In the genomic region with DNA sequence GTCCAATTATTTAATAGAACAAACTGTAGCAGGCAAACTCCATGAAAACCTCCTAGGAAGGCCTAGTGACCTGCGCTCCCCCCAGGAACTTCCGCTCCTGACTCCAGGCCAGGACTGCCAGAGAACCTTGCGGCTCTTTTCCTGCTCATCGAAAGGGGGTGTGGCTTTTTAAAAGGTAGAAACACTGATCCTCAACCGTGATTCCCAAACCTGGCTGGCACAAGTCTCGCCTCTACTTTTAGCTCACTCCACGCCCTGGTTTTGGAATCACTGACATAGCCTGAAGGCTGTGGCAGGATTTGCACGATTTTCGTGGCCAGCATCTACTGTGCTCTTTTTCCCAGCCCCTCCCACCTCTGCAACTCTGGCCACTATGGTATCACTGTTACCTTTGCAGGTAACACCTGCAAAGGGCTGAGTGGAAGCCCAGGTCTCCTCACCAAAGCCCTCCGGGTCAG, we compare ENCODE assay signal across 8 cellular contexts. TPM values are rescaled to one million over a fixed set of nuclear protein-coding genes. Genes with fewer than 3 reads are reported as not detected.
A peak's percentile ranks its signal among the peaks of the same experiment; 100 is the strongest.
DNase-seq lines count a peak whose midpoint lies in the region; ATAC-seq and TF ChIP-seq lines count a peak whose summit lies in the region.
"Had no signal": no experiment of that assay in that cellular context is flagged by ENCODE, and none has a peak within 500 bp of the region (broad histone marks: within the 10 kb centered on the region; RNA-seq: fewer than 3 reads in every experiment).

No MANE protein-coding gene starts in this region.

- intact Hi-C loops in left lung (cut with DNase I) (no loop called here), testis (cut with DNase I; ENCODE audit: low total_unique reads) (loop anchor here (10.0 kb wide), 1 partner anchor 54 kb away; no protein-coding TSS in a partner anchor)

- no peaks in the 10 kb centered on the region for H3K27me3 ChIP-seq in left lung
- no peaks in the 10 kb centered on the region for H3K27me3 ChIP-seq in testis
- H3K27me3 ChIP-seq in CD8-positive, alpha-beta memory T cell (ENCODE audit: insufficient read depth, low read length, poor library complexity, severe bottlenecking): no peaks in the 10 kb centered on the region

- H3K4me3 Mint-ChIP-seq in CD8-positive, alpha-beta memory T cell: no peak overlapping the region
- H3K4me3 Mint-ChIP-seq: stimulated activated memory B cell treated with anti-CD40 and anti-IgM and Interleukin-4, amounts not matched to agents 10 μg/mL and 1 μg/mL and 100 μg/mL, for 72 hours had no signal

- DNase-seq in NCI-H2029 (lab: John Stamatoyannopoulos, UW) (peak; percentile 77), cardiac fibroblast (ENCODE audit: low read depth in 2 of 2) (peak; percentile 44 to 53), left lung (peak in 1 of 2 donors; percentile 70), testis (peak; percentile 24), C1 segment of cervical spinal cord (lab: John Stamatoyannopoulos, UW) (no peak)
- DNase-seq in CD8-positive, alpha-beta memory T cell: no peak

- ATAC-seq in left lung (peak; percentile 37), HG03342 (IDR thresholded peaks at IDR 0.05; ENCODE audit: unreplicated experiment) (no peak)

- H3K27ac Mint-ChIP-seq in CD8-positive, alpha-beta memory T cell: no peak overlapping the region
- H3K27ac Mint-ChIP-seq: stimulated activated memory B cell treated with anti-CD40 and anti-IgM and Interleukin-4, amounts not matched to agents 10 μg/mL and 1 μg/mL and 100 μg/mL, for 72 hours had no signal

- H3K9me3 ChIP-seq in left lung: no peaks in the 10 kb centered on the region
- no peaks in the 10 kb centered on the region for H3K9me3 ChIP-seq in testis
- no peaks in the 10 kb centered on the region for H3K9me3 ChIP-seq in CD8-positive, alpha-beta memory T cell (ENCODE audit: low read length)

- no peak for TF ChIP-seq CTCF in cardiac fibroblast (IDR thresholded peaks at IDR 0.05; ENCODE audit: low read depth, low read length)
- TF ChIP-seq CTCF in left lung (IDR thresholded peaks at IDR 0.05): no peak
- TF ChIP-seq CTCF in testis (IDR thresholded peaks at IDR 0.05): no peak

- peaks cover 0 to 6% of the 10 kb centered on the region in 2 donors for H3K27me3 Mint-ChIP-seq in CD8-positive, alpha-beta memory T cell

- CTCF ChIA-PET in CD8-positive, alpha-beta memory T cell (lab: Charles Lee): interaction anchor here (1.2 kb wide), 1 partner anchor 26 kb away, joined by 3 read pairs; no protein-coding TSS in a partner anchor

- H3K4me1 Mint-ChIP-seq in CD8-positive, alpha-beta memory T cell: no peaks in the 10 kb centered on the region
- H3K4me1 Mint-ChIP-seq: stimulated activated memory B cell treated with anti-CD40 and anti-IgM and Interleukin-4, amounts not matched to agents 10 μg/mL and 1 μg/mL and 100 μg/mL, for 72 hours had no signal

- POLR2A ChIA-PET in CD8-positive, alpha-beta memory T cell (lab: Charles Lee): no interaction called here

- TF ChIP-seq POLR2A in testis (IDR thresholded peaks at IDR 0.05): no peak

- no peaks in the 10 kb centered on the region for H3K36me3 Mint-ChIP-seq in CD8-positive, alpha-beta memory T cell

- H3K36me3 ChIP-seq in left lung (no peaks in the 10 kb centered on the region), testis (ENCODE audit: low read depth, missing control alignments) (no peaks in the 10 kb centered on the region)
- H3K36me3 ChIP-seq in CD8-positive, alpha-beta memory T cell (ENCODE audit: insufficient read depth, low read length): no peaks in the 10 kb centered on the region

- H3K9me3 Mint-ChIP-seq in CD8-positive, alpha-beta memory T cell: no peaks in the 10 kb centered on the region

- H3K4me1 ChIP-seq in left lung: peaks cover 46 to 86% of the 10 kb centered on the region in 2 donors
- peaks cover 33% of the 10 kb centered on the region for H3K4me1 ChIP-seq in testis
- H3K4me1 ChIP-seq in CD8-positive, alpha-beta memory T cell (ENCODE audit: insufficient read depth, low read length): no peaks in the 10 kb centered on the region

- 23 to 58% methylated on average over 10 of the region's 10 CpGs for WGBS in testis, 2 donors

- peak overlapping the region; percentile 89 to 99 for H3K27ac ChIP-seq in left lung
- peak overlapping the region; percentile 97 for H3K27ac ChIP-seq in testis
- H3K27ac ChIP-seq in CD8-positive, alpha-beta memory T cell (ENCODE audit: low read depth, low read length): no peak overlapping the region

- H3K4me3 ChIP-seq in cardiac fibroblast (replicated peaks in 1 of 2; ENCODE audit: low read depth in 2 of 2, low read length in 2 of 2) (no peak overlapping the region), left lung (no peak overlapping the region), testis (peak overlapping the region in 1 of 2 donors; percentile 15)
- no peak overlapping the region for H3K4me3 ChIP-seq in CD8-positive, alpha-beta memory T cell (ENCODE audit: low read length)

RNA-seq across cellular contexts. Expression of gene MYOF, which starts 43.3 kb away (rescaled TPM):
- total RNA-seq in left lung (100 to 1,000 TPM; 241 to 295 TPM), testis (10 to 100 TPM in 1 of 2 donors, 1 to 10 TPM in 1; 9.4 to 12.3 TPM)
- 21.4 TPM for polyA plus RNA-seq in testis (ENCODE audit: insufficient read depth, low read depth, low replicate concordance)
- total RNA-seq in CD8-positive, alpha-beta memory T cell: 10 to 100 TPM; 57.0 to 62.8 TPM
- polyA plus RNA-seq in CD8-positive, alpha-beta memory T cell: not detected

RNA-seq across cellular contexts. Expression of gene CEP55, which starts 57.6 kb away (rescaled TPM):
- total RNA-seq in left lung (1 to 10 TPM; 3.4 to 9.5 TPM), testis (10 to 100 TPM; 14.1 to 15.5 TPM)
- 28.1 TPM for polyA plus RNA-seq in testis (ENCODE audit: insufficient read depth, low read depth, low replicate concordance)
- total RNA-seq in CD8-positive, alpha-beta memory T cell: 10 to 100 TPM; 41.2 to 44.4 TPM
- 0.97 TPM for polyA plus RNA-seq in CD8-positive, alpha-beta memory T cell

Comparison
In these comparisons a context has a peak if more than half of its experiments do, and no peak if none do; other contexts are left out.
1. DNase-seq: peak in NCI-H2029 (single experiment), cardiac fibroblast (2 of 2) and testis (single experiment); none in CD8-positive, alpha-beta memory T cell (0 of 5) and C1 segment of cervical spinal cord (0 of 14).
2. RNA of gene MYOF, which starts 43.3 kb away (total RNA-seq): 241 to 295 TPM in left lung and 57.0 to 62.8 TPM in CD8-positive, alpha-beta memory T cell; 9.4 to 12.3 TPM in testis; every median in the first group is over 4 times any median in the second.